8 cellular contexts compared by ENCODE assay signal in the genomic region with DNA sequence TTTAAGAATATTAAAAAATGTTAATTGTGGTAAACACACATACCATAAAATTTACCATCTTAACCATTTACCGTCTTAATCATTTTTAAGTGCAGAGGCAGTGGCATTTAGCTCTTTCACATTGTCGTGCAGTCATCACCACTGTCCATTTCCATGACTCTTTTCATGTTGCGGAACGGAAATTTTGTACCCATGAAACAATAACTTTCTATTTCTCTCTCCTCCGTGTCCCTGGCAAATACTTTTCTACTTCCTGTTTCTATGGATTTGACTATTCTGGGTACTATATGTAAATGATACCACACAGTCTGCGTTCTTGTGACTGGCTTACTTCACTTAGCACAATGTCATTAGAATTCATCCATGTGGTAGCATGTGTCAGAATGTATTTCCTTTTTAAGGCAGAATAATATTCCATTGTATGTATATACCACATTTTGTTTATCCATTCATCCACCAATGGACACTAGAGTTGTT. TPM values are rescaled to one million over a fixed set of nuclear protein-coding genes. Genes with fewer than 3 reads are reported as not detected.
DNase-seq lines count a peak whose midpoint lies in the region; ATAC-seq, FAIRE-seq and TF ChIP-seq lines count a peak whose summit lies in the region.

No MANE protein-coding gene starts in this region.

- TF ChIP-seq EP300 in A549 (IDR thresholded peaks at IDR 0.05), result no peak
- TF ChIP-seq EP300 in GM12878 (IDR thresholded peaks at IDR 0.05; ENCODE audit: borderline replicate concordance in 1 of 2, control insufficient read depth in 1 of 2, low read depth in 2 of 2, low read length in 2 of 2), result peak in 1 of 2 experiments; percentile 75; a peak in 3 of 4 replicates

- intact Hi-C loops in IMR-90 (cut with micrococcal nuclease), result loop anchor here (5.0 kb wide), 1 partner anchor 91 kb away; no protein-coding TSS in a partner anchor
- intact Hi-C loops in GM12878 (cut with micrococcal nuclease; ENCODE audit: unreplicated experiment), result loop anchor here (10.0 kb wide), 1 partner anchor 296 kb away; no protein-coding TSS in a partner anchor
- intact Hi-C loops in uterus (cut with DNase I; ENCODE audit: low total_unique reads), result no loop called here
- intact Hi-C loops in mucosa of descending colon (cut with DNase I, micrococcal nuclease), result no loop called here

- BruUV-seq in IMR-90 (replicated peaks; lab: Mats Ljungman, UMichigan) (no TSS peak), GM12878 (replicated peaks; lab: Mats Ljungman, UMichigan) (no TSS peak)

- peaks cover 28 to 80% of the 10 kb centered on the region in 2 experiments for H3K79me1 ChIP-seq in IMR-90 (ENCODE audit: low read depth in 1 of 2, low read length in 2 of 2)

- no peak overlapping the region for H4K91ac ChIP-seq in IMR-90 (ENCODE audit: insufficient read depth, low read depth, low read length)

- H2AK5ac ChIP-seq in IMR-90 (ENCODE audit: low read depth, low read length), result 0 out of 2 replicates have a peak overlapping the region, but pooled peaks have one; percentile 52

- H3K27me3 ChIP-seq in IMR-90 (ENCODE audit: control insufficient read depth, insufficient read depth, low read length) (no peaks in the 10 kb centered on the region), GM12878 (replicated peaks in 1 of 2; ENCODE audit: control insufficient read depth in 2 of 2, insufficient read depth in 2 of 2, low read length in 1 of 2) (no peaks in the 10 kb centered on the region), uterus (no peaks in the 10 kb centered on the region)

- H3K9me1 ChIP-seq in IMR-90 (ENCODE audit: insufficient read depth, low read length), result peaks cover 14% of the 10 kb centered on the region

- no peak overlapping the region for H3K56ac ChIP-seq in IMR-90 (ENCODE audit: extremely low read depth, insufficient read depth, low read length)

- no peak overlapping the region for H3K9ac ChIP-seq in IMR-90 (ENCODE audit: low read depth, low read length)
- no peak overlapping the region for H3K9ac ChIP-seq in GM12878 (ENCODE audit: control insufficient read depth, insufficient read depth, low read length)

- no peak overlapping the region for H3K18ac ChIP-seq in IMR-90 (ENCODE audit: low read depth, low read length)

- FAIRE-seq in A549 (lab: Jason Lieb, UNC) (no peak), GM12878 (lab: Jason Lieb, UNC) (no peak)

- POLR2A ChIA-PET in A549 (lab: Yijun Ruan, JAX) (no interaction called here), IMR-90 (lab: Charles Lee; ENCODE audit: unreplicated experiment) (interaction anchor here (1.1 kb wide), 1 partner anchor 71 kb away, joined by 3 read pairs; no protein-coding TSS in a partner anchor), GM12878 (lab: Charles Lee) (interaction anchor here (1.2 kb wide), 1 partner anchor 26 kb away, joined by 4 read pairs; no protein-coding TSS in a partner anchor)

- peak overlapping the region in 1 of 2 experiments; percentile 48; a peak in 2 of 4 replicates for H4K8ac ChIP-seq in IMR-90 (ENCODE audit: low read depth in 2 of 2, low read length in 2 of 2)

- no peak overlapping the region for H4K5ac ChIP-seq in IMR-90 (ENCODE audit: low read depth, low read length)

- CTCF ChIA-PET in A549 (lab: Yijun Ruan, JAX) (interaction anchor here (0.7 to 15.1 kb wide), 2 partner anchors 47 to 79 kb away, joined by 3 to 247 read pairs; no protein-coding TSS in a partner anchor), IMR-90 (lab: Yijun Ruan, JAX) (interaction anchor here (0.8 kb wide), 1 partner anchor 11 kb away, joined by 3 read pairs; no protein-coding TSS in a partner anchor), GM12878 (lab: Yijun Ruan, JAX) (interaction anchor here (0.9 to 10.1 kb wide), 3 partner anchors 28 to 181 kb away, joined by 3 to 119 read pairs (median 3); a partner anchor contains a TSS)

- no peak overlapping the region for H3K14ac ChIP-seq in IMR-90 (replicated peaks; ENCODE audit: low read depth, low read length)

- no peak for TF ChIP-seq RAD21 in A549 (conservative IDR thresholded peaks at IDR 0.05 in 1 of 2, IDR thresholded peaks at IDR 0.05 in 1 of 2)
- TF ChIP-seq RAD21 in IMR-90 (IDR thresholded peaks at IDR 0.05; ENCODE audit: low read length), result no peak
- no peak for TF ChIP-seq RAD21 in GM12878 (IDR thresholded peaks at IDR 0.05; ENCODE audit: insufficient read depth, low read depth, low read length)

- SMC1A ChIA-PET in GM12878 (lab: Charles Lee; ENCODE audit: uncharacterized antibody, unreplicated experiment), result interaction anchor here (0.7 to 6.6 kb wide), 10 partner anchors 9 to 96 kb away, joined by 3 to 51 read pairs (median 4); no protein-coding TSS in a partner anchor

- no peak overlapping the region for H2AK9ac ChIP-seq in IMR-90 (replicated peaks; ENCODE audit: low read depth, low read length, poor library complexity)

- dilution Hi-C loops in IMR-90 (cut with HindIII; ENCODE audit: low sequenced_read_pairs, unreplicated experiment), result no loop called here

- peaks cover 68% of the 10 kb centered on the region for H3K4me1 ChIP-seq in A549
- H3K4me1 ChIP-seq in IMR-90 (ENCODE audit: control insufficient read depth, insufficient read depth, low read length), result peaks cover 20% of the 10 kb centered on the region
- peaks cover 81% of the 10 kb centered on the region for H3K4me1 ChIP-seq in GM12878 (ENCODE audit: control insufficient read depth, insufficient read depth, low read length)
- peaks cover 0 to 4% of the 10 kb centered on the region in 2 donors for H3K4me1 ChIP-seq in uterus
- H3K4me1 ChIP-seq in mucosa of descending colon (ENCODE audit: low read depth), result peaks cover 23% of the 10 kb centered on the region

- in situ Hi-C loops in IMR-90 (cut with MboI; ENCODE audit: low sequenced_read_pairs) (no loop called here), GM12878 (cut with MboI) (no loop called here)

- no peak for TF ChIP-seq POLR2A in A549 (IDR thresholded peaks at IDR 0.05; ENCODE audit: low read length)
- no peak for TF ChIP-seq POLR2A in IMR-90 (IDR thresholded peaks at IDR 0.05; ENCODE audit: low read depth, low read length)
- TF ChIP-seq POLR2A in GM12878 (IDR thresholded peaks at IDR 0.05; ENCODE audit: low read depth, low read length), result no peak
- TF ChIP-seq POLR2A in uterus (IDR thresholded peaks at IDR 0.05), result no peak

- no peak overlapping the region for H3K23ac ChIP-seq in IMR-90 (ENCODE audit: low read depth, low read length)

- peak overlapping the region; percentile 69 for H2BK5ac ChIP-seq in IMR-90 (ENCODE audit: low read depth, low read length, poor library complexity, severe bottlenecking)

- no peak overlapping the region for H2BK15ac ChIP-seq in IMR-90 (ENCODE audit: low read depth, low read length)

- H4K20me1 ChIP-seq in IMR-90 (ENCODE audit: insufficient read depth, low read length) (peaks cover 22% of the 10 kb centered on the region), GM12878 (ENCODE audit: control insufficient read depth, insufficient read depth) (no peaks in the 10 kb centered on the region)

- H3K36me3 ChIP-seq in IMR-90 (ENCODE audit: control insufficient read depth, insufficient read depth, low read length) (no peaks in the 10 kb centered on the region), GM12878 (ENCODE audit: control insufficient read depth in 2 of 2, insufficient read depth in 2 of 2, low read length in 1 of 2) (no peaks in the 10 kb centered on the region; a peak in 1 of 4 replicates), uterus (no peaks in the 10 kb centered on the region), mucosa of descending colon (ENCODE audit: low read depth) (no peaks in the 10 kb centered on the region)

- peak overlapping the region; percentile 50 for H3K4me2 ChIP-seq in A549
- no peak overlapping the region; the same call in 1 of the 2 replicates for H3K4me2 ChIP-seq in IMR-90 (ENCODE audit: low read depth, low read length)
- peak overlapping the region; percentile 91 for H3K4me2 ChIP-seq in GM12878 (ENCODE audit: control insufficient read depth, insufficient read depth)

- no peak overlapping the region for H2BK120ac ChIP-seq in IMR-90 (ENCODE audit: low read depth, low read length)

- H3K4ac ChIP-seq in IMR-90 (ENCODE audit: low read depth, low read length), result no peak overlapping the region; the same call in 1 of the 2 replicates

- H3K9me3 ChIP-seq in A549, result no peaks in the 10 kb centered on the region
- no peaks in the 10 kb centered on the region for H3K9me3 ChIP-seq in IMR-90 (ENCODE audit: control insufficient read depth, insufficient read depth, low read length)
- H3K9me3 ChIP-seq in GM12878 (replicated peaks; ENCODE audit: control insufficient read depth, insufficient read depth, low read length), result no peaks in the 10 kb centered on the region; the same call in none of the 3 replicates
- H3K9me3 ChIP-seq in uterus, result no peaks in the 10 kb centered on the region
- H3K9me3 ChIP-seq in mucosa of descending colon, result no peaks in the 10 kb centered on the region

- TF ChIP-seq CTCF in A549 (IDR thresholded peaks at IDR 0.05) (no peak), IMR-90 (conservative IDR thresholded peaks at IDR 0.05; ENCODE audit: low read depth, low read length) (no peak), GM12878 (IDR thresholded peaks at IDR 0.05 in 2 of 3, conservative IDR thresholded peaks at IDR 0.05 in 1 of 3; ENCODE audit: control insufficient read depth in 2 of 3, extremely low read depth in 1 of 3, insufficient read depth in 1 of 3, low read depth in 3 of 3, low read length in 3 of 3) (no peak), uterus (IDR thresholded peaks at IDR 0.05) (no peak), mucosa of descending colon (IDR thresholded peaks at IDR 0.05) (no peak)

- RAD21 ChIA-PET in GM12878 (lab: Charles Lee; ENCODE audit: unreplicated experiment), result interaction anchor here (0.5 to 9.7 kb wide), 6 partner anchors 22 to 290 kb away, joined by 3 to 202 read pairs (median 4); a partner anchor contains a TSS

- H3K4me3 ChIP-seq in A549 (no peak overlapping the region), IMR-90 (ENCODE audit: insufficient read depth, low read depth, low read length) (no peak overlapping the region), GM12878 (peak overlapping the region; percentile 36; the same call in 1 of the 2 replicates), uterus (no peak overlapping the region), mucosa of descending colon (no peak overlapping the region)

- H2AFZ ChIP-seq in IMR-90 (replicated peaks; ENCODE audit: low read length, poor library complexity), result no peak overlapping the region
- H2AFZ ChIP-seq in GM12878 (ENCODE audit: control insufficient read depth, low read depth, low read length), result no peak overlapping the region

- 0 out of 2 replicates have a peak overlapping the region, but pooled peaks have one; percentile 53 for H2BK20ac ChIP-seq in IMR-90 (ENCODE audit: low read depth, low read length)

- H3K27ac ChIP-seq in A549, result peak overlapping the region; percentile 52 to 77
- H3K27ac ChIP-seq in IMR-90 (ENCODE audit: insufficient read depth, low read length), result no peak overlapping the region
- H3K27ac ChIP-seq in GM12878 (ENCODE audit: control insufficient read depth, insufficient read depth), result peak overlapping the region; percentile 75
- no peak overlapping the region for H3K27ac ChIP-seq in uterus

- 94% methylated on average over 6 of the region's 6 CpGs for WGBS in A549 (ENCODE audit: missing lambda C conversion rate)
- 67% methylated on average over 1 of the region's 6 CpGs; no CpG with 5 or more reads in 1 of the 2 experiments for WGBS in IMR-90 (ENCODE audit: extremely low coverage in 2 of 2, insufficient read length in 1 of 2), 2 experiments
- under 1% methylated on average over 6 of the region's 6 CpGs for WGBS in GM12878 (ENCODE audit: insufficient coverage, insufficient replicate concordance, low lambda C conversion rate, missing lambda C conversion rate)

- no peak for ATAC-seq in A549
- peak; percentile 59 for ATAC-seq in GM19397 (IDR thresholded peaks at IDR 0.05; ENCODE audit: unreplicated experiment)
- ATAC-seq in IMR-90 (ENCODE audit: low read depth), result no peak
- peak; percentile 77 for ATAC-seq in GM12878
- ATAC-seq in mucosa of descending colon, result no peak

- DNase-seq in A549 (ENCODE audit: low read depth in 1 of 2, low spot score in 1 of 2) (no peak), IMR-90 (no peak), GM12878 (ENCODE audit: low read depth, low spot score) (peak; percentile 84), uterus (no peak), mucosa of descending colon (no peak), middle frontal gyrus (ENCODE audit: extremely low spot score, low spot score) (no peak), COLO668 (lab: John Stamatoyannopoulos, UW; ENCODE audit: unreplicated experiment) (no peak)

- H3K79me2 ChIP-seq in GM12878 (ENCODE audit: control insufficient read depth, insufficient read depth, low read length), result peaks cover 92% of the 10 kb centered on the region

RNA-seq across cellular contexts. Expression of a gene that starts 27.9 kb away (rescaled TPM):
- polyA plus RNA-seq in A549 (2011; rRNA removed) (28.8 and 59.7 TPM in 2 replicates), A549 (2017; fragmentation: RNase III; extraction: RNeasy Plus Mini Kit Qiagen cat#74134 plus additional on column Dnase treatment) (19.9 to 21.5 TPM (median 20.4 TPM) in 3 replicates), IMR-90 (2012; rRNA removed) (10.4 and 11.6 TPM in 2 replicates), GM12878 (2011; rRNA removed) (29.7 and 36.3 TPM in 2 replicates), GM12878 (2014; fragmentation: Illumina TruSeq; extraction: Trizol) (55.8 and 56.2 TPM in 2 replicates), GM12878 (2014; fragmentation: Nextera tagmentation; extraction: Ambion mirVana) (10 to 100 TPM; 14.4 to 21.5 TPM), GM12878 (2014; rRNA removed) (41.4 and 42.3 TPM in 2 replicates), GM12878 (2016; fragmentation: Nextera tagmentation; extraction: Ambion mirVana) (10 to 100 TPM; 54.5 to 56.3 TPM)
- polyA plus RNA-seq in A549 (2012; cell fraction: cytosol; rRNA removed), result 11.0 and 12.3 TPM in 2 replicates
- polyA plus RNA-seq in A549 (2012; cell fraction: nucleus; rRNA removed), result 75.3 and 75.7 TPM in 2 replicates
- 168 and 171 TPM in 2 replicates for polyA minus RNA-seq in A549 (2011; rRNA and poly(A)+ RNA removed)
- total RNA-seq in IMR-90 (2012; rRNA removed) (46.4 and 46.9 TPM in 2 replicates), GM12878 (2014; rRNA removed) (59.1 and 59.6 TPM in 2 replicates), GM12878 (2014; rRNA removed; fragmentation: Illumina TruSeq; extraction: Trizol) (63.4 and 65.5 TPM in 2 replicates), GM12878 (2021) (67.0 and 74.9 TPM in 2 replicates), uterus (100 to 1,000 TPM; 128 to 460 (median 243) TPM), mucosa of descending colon (100 to 1,000 TPM; 141 to 173 (median 150) TPM)
- polyA plus RNA-seq in IMR-90 (2012; cell fraction: cytosol; rRNA removed), result 5.6 and 6.4 TPM in 2 replicates
- 34.4 and 43.0 TPM in 2 replicates for polyA plus RNA-seq in IMR-90 (2012; cell fraction: nucleus; rRNA removed; ENCODE audit: low replicate concordance)
- 399 and 407 TPM in 2 replicates for total RNA-seq in GM12878 (2013; cell fraction: nucleolus; rRNA removed)
- polyA plus RNA-seq in GM12878 (2011; ENCODE audit: low read depth), result 39.2 TPM
- 40.3 and 63.4 TPM in 2 replicates for polyA plus RNA-seq in GM12878 (2011; cell fraction: cytosol; rRNA removed)
- polyA plus RNA-seq in GM12878 (2011; cell fraction: nucleus; rRNA removed), result 75.9 and 95.9 TPM in 2 replicates
- polyA plus RNA-seq in GM12878 (2012), result 56.2 and 76.5 TPM in 2 replicates
- 110 and 178 TPM in 2 replicates for polyA minus RNA-seq in GM12878 (2011; rRNA and poly(A)+ RNA removed)
- 61.3 and 76.6 TPM in 2 replicates for polyA minus RNA-seq in GM12878 (2011; cell fraction: cytosol; rRNA and poly(A)+ RNA removed)
- 119 and 203 TPM in 2 replicates for polyA minus RNA-seq in GM12878 (2011; cell fraction: nucleus; rRNA and poly(A)+ RNA removed)

Comparison
In these comparisons a context has a peak if more than half of its experiments do, and no peak if none do; other contexts are left out.
1. ATAC-seq: peak in GM19397 (single experiment) and GM12878 (single experiment); none in A549 (0 of 2), IMR-90 (single experiment) and mucosa of descending colon (single experiment).
2. H3K27ac ChIP-seq: peak in A549 (2 of 2) and GM12878 (single experiment); none in IMR-90 (single experiment) and uterus (0 of 2).
3. intact Hi-C loops: an anchor here in IMR-90 (5.0 kb wide) and GM12878 (10.0 kb wide); none called in uterus and mucosa of descending colon.